In genomic region chr1:9606458-9606857, GRCh38 we compare ENCODE assay signal across 15 cellular contexts. TPM values are rescaled to one million over a fixed set of nuclear protein-coding genes. Genes with fewer than 3 reads are reported as not detected.
DNase-seq lines count a peak whose midpoint lies in the region; ATAC-seq and TF ChIP-seq lines count a peak whose summit lies in the region.
"Had no signal": no experiment of that assay in that cellular context is flagged by ENCODE, and none has a peak within 500 bp of the region (broad histone marks: within the 10 kb centered on the region; RNA-seq: fewer than 3 reads in every experiment).

No MANE protein-coding gene starts in this region.

- H3K27me3 ChIP-seq in right cardiac atrium (ENCODE audit: control insufficient read depth, insufficient read depth) (no peaks in the 10 kb centered on the region), testis (no peaks in the 10 kb centered on the region)
- H3K27me3 ChIP-seq: BLaER1 had no signal

- TF ChIP-seq CTCF in natural killer cell (IDR thresholded peaks at IDR 0.05): no peak
- no peak for TF ChIP-seq CTCF in testis (IDR thresholded peaks at IDR 0.05)

- H3K4me1 ChIP-seq in right cardiac atrium (ENCODE audit: control insufficient read depth, insufficient read depth, low read length) (no peaks in the 10 kb centered on the region), testis (no peaks in the 10 kb centered on the region)

- H3K9me3 ChIP-seq in right cardiac atrium (ENCODE audit: control insufficient read depth, low read length) (no peaks in the 10 kb centered on the region), testis (no peaks in the 10 kb centered on the region)
- H3K9me3 ChIP-seq: BLaER1 had no signal

- H3K4me1 Mint-ChIP-seq in natural killer cell treated with Interleukin-12 subunit alpha and Interleukin-12 subunit beta and Interleukin-15 and Interleukin-18, amount 100 ng/mL, for 72 hours (ENCODE audit: low read depth in 2 of 2): no peaks in the 10 kb centered on the region
- H3K4me1 Mint-ChIP-seq in natural killer cell: no peaks in the 10 kb centered on the region
- H3K4me1 Mint-ChIP-seq: CD4-positive, CD25-positive, alpha-beta regulatory T cell had no signal

- TF ChIP-seq POLR2A in testis (IDR thresholded peaks at IDR 0.05): no peak

- no peak overlapping the region for H3K4me3 Mint-ChIP-seq in natural killer cell treated with Interleukin-12 subunit alpha and Interleukin-12 subunit beta and Interleukin-15 and Interleukin-18, amount 100 ng/mL, for 72 hours
- H3K4me3 Mint-ChIP-seq in natural killer cell: no peak overlapping the region
- H3K4me3 Mint-ChIP-seq: CD4-positive, CD25-positive, alpha-beta regulatory T cell had no signal

- ATAC-seq in left cardiac atrium (no peak), natural killer cell (no peak), right cardiac atrium (no peak)
- ATAC-seq in natural killer cell treated with Interleukin-12 subunit alpha and Interleukin-12 subunit beta and Interleukin-15 and Interleukin-18, amount 100 ng/mL, for 72 hours: no peak
- ATAC-seq: HCT116 had no signal

- no peaks in the 10 kb centered on the region for H3K36me3 Mint-ChIP-seq in natural killer cell treated with Interleukin-12 subunit alpha and Interleukin-12 subunit beta and Interleukin-15 and Interleukin-18, amount 100 ng/mL, for 72 hours
- no peaks in the 10 kb centered on the region for H3K36me3 Mint-ChIP-seq in natural killer cell

- peak overlapping the region; percentile 5 for H3K27ac ChIP-seq in right cardiac atrium (ENCODE audit: low read length)
- H3K27ac ChIP-seq in testis: no peak overlapping the region
- H3K27ac ChIP-seq: 22Rv1, BLaER1 had no signal

- no peaks in the 10 kb centered on the region for H3K27me3 Mint-ChIP-seq in natural killer cell treated with Interleukin-12 subunit alpha and Interleukin-12 subunit beta and Interleukin-15 and Interleukin-18, amount 100 ng/mL, for 72 hours
- H3K27me3 Mint-ChIP-seq in natural killer cell (ENCODE audit: low read depth in 2 of 2): no peaks in the 10 kb centered on the region
- H3K27me3 Mint-ChIP-seq: CD4-positive, CD25-positive, alpha-beta regulatory T cell had no signal

- H3K27ac Mint-ChIP-seq in natural killer cell treated with Interleukin-12 subunit alpha and Interleukin-12 subunit beta and Interleukin-15 and Interleukin-18, amount 100 ng/mL, for 72 hours: no peak overlapping the region
- no peak overlapping the region for H3K27ac Mint-ChIP-seq in natural killer cell
- H3K27ac Mint-ChIP-seq: CD4-positive, CD25-positive, alpha-beta regulatory T cell had no signal

- no peak overlapping the region for H3K4me3 ChIP-seq in right cardiac atrium (ENCODE audit: low read length)
- no peak overlapping the region for H3K4me3 ChIP-seq in testis
- H3K4me3 ChIP-seq: BLaER1 had no signal

- H3K9me3 Mint-ChIP-seq in natural killer cell treated with Interleukin-12 subunit alpha and Interleukin-12 subunit beta and Interleukin-15 and Interleukin-18, amount 100 ng/mL, for 72 hours: no peaks in the 10 kb centered on the region
- H3K9me3 Mint-ChIP-seq in natural killer cell: no peaks in the 10 kb centered on the region
- H3K9me3 Mint-ChIP-seq: CD4-positive, CD25-positive, alpha-beta regulatory T cell had no signal

- no peaks in the 10 kb centered on the region for H3K36me3 ChIP-seq in testis (ENCODE audit: low read depth, missing control alignments)

- intact Hi-C loops in left cardiac atrium (cut with DNase I): no loop called here
- intact Hi-C loops in cardiac septum (cut with DNase I): no loop called here
- intact Hi-C loops in natural killer cell (cut with micrococcal nuclease): no loop called here
- intact Hi-C loops in right cardiac atrium (cut with DNase I): no loop called here
- intact Hi-C loops in testis (cut with DNase I; ENCODE audit: low total_unique reads): no loop called here
- intact Hi-C loops in posterior vena cava (cut with DNase I): no loop called here

- 81% methylated on average over 21 of the region's 21 CpGs for WGBS in right cardiac atrium
- 73 to 87% methylated on average over 9 to 21 of the region's 21 CpGs for WGBS in testis, 2 donors

- peak; percentile 45 for DNase-seq in left cardiac atrium
- no peak for DNase-seq in cardiac septum (ENCODE audit: low spot score)
- DNase-seq in natural killer cell treated with Interleukin-12 subunit alpha and Interleukin-12 subunit beta and Interleukin-15 and Interleukin-18, amount 100 ng/mL, for 72 hours (ENCODE audit: low spot score): peak; percentile 29
- no peak for DNase-seq in natural killer cell
- DNase-seq in right cardiac atrium: peak; percentile 34 to 66 (median 54)
- peak; percentile 44 for DNase-seq in testis
- no peak for DNase-seq in NCI-H1694 treated with DMSO at 0.1 percent for 48 hours (lab: John Stamatoyannopoulos, UW)
- no peak for DNase-seq in posterior vena cava (ENCODE audit: low spot score)
- DNase-seq: AML-193; CD4-positive, CD25-positive, alpha-beta regulatory T cell; DMS53; GF-D8 had no signal

RNA-seq across cellular contexts. Expression of gene TMEM201, which starts 17.7 kb away (rescaled TPM):
- total RNA-seq in left cardiac atrium: 10 to 100 TPM; 18.5 to 21.2 TPM
- total RNA-seq in cardiac septum: 19.0 TPM
- 10 to 100 TPM; 16.5 to 51.0 TPM for total RNA-seq in natural killer cell treated with Interleukin-12 subunit alpha and Interleukin-12 subunit beta and Interleukin-15 and Interleukin-18, amount 100 ng/mL, for 72 hours
- 10 to 100 TPM in 1 of 3 donors, 1 to 10 TPM in 2; 7.3 to 10.2 (median 8.8) TPM for total RNA-seq in natural killer cell
- total RNA-seq in right cardiac atrium: 10 to 100 TPM; 18.4 to 23.3 (median 21.1) TPM
- polyA plus RNA-seq in right cardiac atrium: 14.5 TPM
- total RNA-seq in testis: 10 to 100 TPM; 35.8 to 36.2 TPM
- 26.6 TPM for polyA plus RNA-seq in testis (ENCODE audit: insufficient read depth, low read depth, low replicate concordance)
- 1 to 10 TPM; 6.1 to 6.9 TPM for total RNA-seq in posterior vena cava

RNA-seq across cellular contexts. Expression of gene PIK3CD, which starts 45.1 kb away (rescaled TPM):
- 1 to 10 TPM; 4.4 to 7.4 TPM for total RNA-seq in left cardiac atrium
- total RNA-seq in cardiac septum: 3.0 TPM
- 100 to 1,000 TPM; 273 to 444 TPM for total RNA-seq in natural killer cell treated with Interleukin-12 subunit alpha and Interleukin-12 subunit beta and Interleukin-15 and Interleukin-18, amount 100 ng/mL, for 72 hours
- total RNA-seq in natural killer cell: 100 to 1,000 TPM; 171 to 240 (median 198) TPM
- total RNA-seq in right cardiac atrium: 1 to 10 TPM; 3.8 to 5.9 (median 4.5) TPM
- 3.0 TPM for polyA plus RNA-seq in right cardiac atrium
- total RNA-seq in testis: 10 to 100 TPM; 12.4 to 17.2 TPM
- polyA plus RNA-seq in testis (ENCODE audit: insufficient read depth, low read depth, low replicate concordance): 11.7 TPM
- total RNA-seq in posterior vena cava: 1 to 10 TPM; 7.9 to 9.2 TPM

Comparison
In these comparisons a context has a peak if more than half of its experiments do, and no peak if none do; other contexts are left out.
1. DNase-seq: peak in left cardiac atrium (single experiment), natural killer cell treated with Interleukin-12 subunit alpha and Interleukin-12 subunit beta and Interleukin-15 and Interleukin-18, amount 100 ng/mL, for 72 hours (single experiment), right cardiac atrium (3 of 3) and testis (single experiment); none in cardiac septum (single experiment), natural killer cell (single experiment), NCI-H1694 treated with DMSO at 0.1 percent for 48 hours (single experiment) and posterior vena cava (single experiment).
2. RNA of gene PIK3CD, which starts 45.1 kb away (total RNA-seq): 273 to 444 TPM in natural killer cell treated with Interleukin-12 subunit alpha and Interleukin-12 subunit beta and Interleukin-15 and Interleukin-18, amount 100 ng/mL, for 72 hours and 171 to 240 TPM in natural killer cell; 12.4 to 17.2 TPM in testis, 7.9 to 9.2 TPM in posterior vena cava, 4.4 to 7.4 TPM in left cardiac atrium, 3.8 to 5.9 TPM in right cardiac atrium and 3.0 TPM in cardiac septum (single experiment); every median in the first group is over 4 times any median in the second.